In genomic region chr4:172392741-172393140, GRCh38 we compare ENCODE assay signal across 28 cellular contexts.
"Had no signal": no experiment of that assay in that cellular context is flagged by ENCODE, and none has a peak within 500 bp of the region (broad histone marks: within the 10 kb centered on the region; RNA-seq: fewer than 3 reads in every experiment).

No MANE protein-coding gene starts in this region.

- H3K36me3 ChIP-seq: left lung, lower lobe of right lung, neutrophil, right atrium auricular region, right lobe of liver, stomach, thyroid gland, transverse colon, upper lobe of left lung, vagina had no signal

- H3K27ac ChIP-seq: left lung, lower lobe of right lung, neutrophil, parathyroid adenoma, right atrium auricular region, right lobe of liver, stomach, testis, thyroid gland, transverse colon, upper lobe of left lung, vagina had no signal

- H3K27me3 Mint-ChIP-seq: naive thymus-derived CD8-positive, alpha-beta T cell; progenitor cell of endocrine pancreas; stimulated activated naive B cell treated with anti-CD40 and anti-IgM and Interleukin-4, amounts not matched to agents 10 μg/mL and 1 μg/mL and 100 μg/mL, for 72 hours had no signal

- H2AFZ ChIP-seq: parathyroid adenoma had no signal

- H3K9me3 Mint-ChIP-seq: nephron; neural crest cell; stimulated activated naive B cell treated with anti-CD40 and anti-IgM and Interleukin-4, amounts not matched to agents 10 μg/mL and 1 μg/mL and 100 μg/mL, for 72 hours had no signal

- H3K36me3 Mint-ChIP-seq: naive thymus-derived CD8-positive, alpha-beta T cell; stimulated activated naive B cell treated with anti-CD40 and anti-IgM and Interleukin-4, amounts not matched to agents 10 μg/mL and 1 μg/mL and 100 μg/mL, for 72 hours had no signal

- DNase-seq: immature natural killer cell; kidney; left colon; left lung; lower lobe of right lung; mammary epithelial cell; mesenchymal stem cell; naive thymus-derived CD8-positive, alpha-beta T cell; occipital lobe; right lobe of liver; stimulated activated CD4-positive, alpha-beta T cell treated with anti-CD3 and anti-CD28 coated beads, Interleukin-15, amount 100 ng/mL, for 24 hours; stimulated activated CD4-positive, alpha-beta T cell treated with anti-CD3 and anti-CD28 coated beads, Interleukin-2, amount 100 ng/mL, for 24 hours; stimulated activated CD4-positive, alpha-beta T cell treated with anti-CD3 and anti-CD28 coated beads, Interleukin-4, amount 100 ng/mL, for 1 hour; stimulated activated naive B cell treated with anti-CD40 and anti-IgM and Interleukin-4, amounts not matched to agents 10 μg/mL and 1 μg/mL and 100 μg/mL, for 72 hours; stimulated activated naive CD8-positive, alpha-beta T cell treated with anti-CD3 and anti-CD28 coated beads, Interleukin-15, Interleukin-2, amounts not matched to agents 100 U/mL and 50 U/mL, for 24 hours; stomach; testis; thyroid gland; transverse colon; upper lobe of left lung had no signal

- H3K27ac Mint-ChIP-seq: immature natural killer cell; naive thymus-derived CD8-positive, alpha-beta T cell; nephron; progenitor cell of endocrine pancreas; stimulated activated naive B cell treated with anti-CD40 and anti-IgM and Interleukin-4, amounts not matched to agents 10 μg/mL and 1 μg/mL and 100 μg/mL, for 72 hours had no signal

- H3K9ac ChIP-seq: parathyroid adenoma had no signal

- H3K4me1 ChIP-seq: left lung, lower lobe of right lung, parathyroid adenoma, right atrium auricular region, right lobe of liver, stomach, testis, thyroid gland, transverse colon, upper lobe of left lung, vagina had no signal

- H3K27me3 ChIP-seq: left lung, neutrophil, right atrium auricular region, right lobe of liver, stomach, testis, thyroid gland, transverse colon, upper lobe of left lung, vagina had no signal

- H3K79me2 ChIP-seq: parathyroid adenoma had no signal

- H3K4me2 ChIP-seq: smooth muscle cell had no signal

- H3K4me1 Mint-ChIP-seq: immature natural killer cell; naive thymus-derived CD8-positive, alpha-beta T cell; nephron; neural crest cell; stimulated activated naive B cell treated with anti-CD40 and anti-IgM and Interleukin-4, amounts not matched to agents 10 μg/mL and 1 μg/mL and 100 μg/mL, for 72 hours had no signal

- H3K4me3 ChIP-seq: left lung, lower lobe of right lung, right atrium auricular region, right lobe of liver, smooth muscle cell, stomach, testis, thyroid gland, transverse colon, upper lobe of left lung, vagina had no signal

- H3K4me3 Mint-ChIP-seq: immature natural killer cell; naive thymus-derived CD8-positive, alpha-beta T cell; nephron; neural crest cell; stimulated activated naive B cell treated with anti-CD40 and anti-IgM and Interleukin-4, amounts not matched to agents 10 μg/mL and 1 μg/mL and 100 μg/mL, for 72 hours had no signal

- H3K9me3 ChIP-seq: left lung, lower lobe of right lung, neutrophil, right atrium auricular region, right lobe of liver, stomach, testis, thyroid gland, transverse colon, upper lobe of left lung, vagina had no signal

- ATAC-seq: left colon; left lung; lower lobe of right lung; naive thymus-derived CD8-positive, alpha-beta T cell; right lobe of liver; stimulated activated naive B cell treated with anti-CD40 and anti-IgM and Interleukin-4, amounts not matched to agents 10 μg/mL and 1 μg/mL and 100 μg/mL, for 72 hours; stimulated activated naive CD8-positive, alpha-beta T cell treated with anti-CD3 and anti-CD28 coated beads, Interleukin-15, Interleukin-2, amounts not matched to agents 100 U/mL and 50 U/mL, for 24 hours had no signal
